21 cellular contexts compared by ENCODE assay signal in the genomic region with DNA sequence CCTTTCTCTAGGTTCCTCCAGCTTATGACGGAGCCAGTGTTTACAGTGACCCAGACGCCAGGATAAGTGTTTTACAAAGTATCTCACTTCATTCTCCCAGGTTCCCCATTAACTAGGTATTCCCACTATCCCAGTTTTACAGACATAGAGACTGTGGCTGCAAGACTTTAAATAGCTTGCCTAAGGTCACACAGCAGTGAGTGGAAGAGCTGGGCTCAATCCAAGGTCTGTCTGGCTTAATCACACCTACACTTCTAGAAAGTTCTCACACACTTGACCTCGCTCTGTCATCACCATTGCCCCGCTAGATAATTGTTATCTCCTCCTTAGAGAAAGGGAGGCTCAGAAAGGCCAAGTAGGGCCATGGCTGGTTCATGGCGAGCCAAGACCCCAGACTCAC.
DNase-seq lines count a peak whose midpoint lies in the region; ATAC-seq, FAIRE-seq and TF ChIP-seq lines count a peak whose summit lies in the region.
"Had no signal": no experiment of that assay in that cellular context is flagged by ENCODE, and none has a peak within 500 bp of the region (broad histone marks: within the 10 kb centered on the region; RNA-seq: fewer than 3 reads in every experiment).

No MANE protein-coding gene starts in this region.

- no peak overlapping the region for H3K4me3 ChIP-seq in GM23338
- H3K4me3 ChIP-seq in astrocyte (ENCODE audit: insufficient read depth, low read depth, low read length), result no peak overlapping the region
- H3K4me3 ChIP-seq in smooth muscle cell, result no peak overlapping the region
- H3K4me3 ChIP-seq: BLaER1, GM12878, HAP-1 had no signal

- CTCF ChIA-PET in activated CD4-positive, alpha-beta memory T cell treated with anti-CD3 and anti-CD28 coated beads for 36 hours (lab: Charles Lee), result interaction anchor here (1.4 kb wide), 1 partner anchor 23 kb away, joined by 3 read pairs; no protein-coding TSS in a partner anchor

- H3K27ac Mint-ChIP-seq in GM23338, result peak overlapping the region; percentile 15; the same call in 1 of the 2 replicates
- H3K27ac Mint-ChIP-seq in astrocyte (ENCODE audit: unreplicated experiment), result peak overlapping the region; percentile 9
- no peak overlapping the region for H3K27ac Mint-ChIP-seq in activated CD4-positive, alpha-beta memory T cell treated with anti-CD3 and anti-CD28 coated beads for 36 hours
- H3K27ac Mint-ChIP-seq: CD4-positive, alpha-beta memory T cell had no signal

- peaks cover 11% of the 10 kb centered on the region; the same call in 1 of the 2 replicates for H3K4me1 ChIP-seq in GM23338 (ENCODE audit: insufficient read depth)
- H3K4me1 ChIP-seq in astrocyte (ENCODE audit: insufficient read depth, low read length), result peaks cover 22% of the 10 kb centered on the region
- no peaks in the 10 kb centered on the region for H3K4me1 ChIP-seq in smooth muscle cell (ENCODE audit: low read depth)
- H3K4me1 ChIP-seq: BLaER1, HAP-1 had no signal

- H3K9me3 Mint-ChIP-seq in GM23338 (no peaks in the 10 kb centered on the region), astrocyte (ENCODE audit: unreplicated experiment) (no peaks in the 10 kb centered on the region)
- no peaks in the 10 kb centered on the region for H3K9me3 Mint-ChIP-seq in activated CD4-positive, alpha-beta memory T cell treated with anti-CD3 and anti-CD28 coated beads for 36 hours

- H3K9me3 ChIP-seq in astrocyte (ENCODE audit: insufficient read depth, low read depth, low read length), result no peaks in the 10 kb centered on the region
- H3K9me3 ChIP-seq in smooth muscle cell (replicated peaks; ENCODE audit: low read depth), result no peaks in the 10 kb centered on the region
- H3K9me3 ChIP-seq: BLaER1, HAP-1 had no signal

- H3F3A ChIP-seq in GM23338 (replicated peaks; ENCODE audit: low read depth) (no peaks in the 10 kb centered on the region), smooth muscle cell (ENCODE audit: low read depth) (peaks cover 12% of the 10 kb centered on the region)

- H3K4me2 ChIP-seq in GM23338 (no peak overlapping the region), astrocyte (ENCODE audit: low read length) (no peak overlapping the region), smooth muscle cell (no peak overlapping the region)
- H3K4me2 ChIP-seq: BLaER1, KMS-11 had no signal

- H3K79me2 ChIP-seq in GM23338 (replicated peaks; ENCODE audit: insufficient read depth) (no peaks in the 10 kb centered on the region), astrocyte (ENCODE audit: insufficient read depth, low read length) (no peaks in the 10 kb centered on the region), smooth muscle cell (ENCODE audit: low read depth) (no peaks in the 10 kb centered on the region)

- POLR2A ChIA-PET in activated CD4-positive, alpha-beta memory T cell treated with anti-CD3 and anti-CD28 coated beads for 36 hours (lab: Charles Lee), result no interaction called here

- no peak for TF ChIP-seq CTCF in GM23338 (conservative IDR thresholded peaks at IDR 0.05; ENCODE audit: low read depth in 2 of 2)
- TF ChIP-seq CTCF in astrocyte (IDR thresholded peaks at IDR 0.05; ENCODE audit: insufficient read depth, low read depth, low read length), result no peak
- no peak for TF ChIP-seq CTCF in smooth muscle cell (IDR thresholded peaks at IDR 0.05; ENCODE audit: borderline replicate concordance, insufficient read depth, poor library complexity, severe bottlenecking)

- no peak for FAIRE-seq in astrocyte (lab: Jason Lieb, UNC)
- FAIRE-seq: GM12878, GM18507 had no signal

- H3K36me3 ChIP-seq in GM23338 (ENCODE audit: insufficient read depth) (no peaks in the 10 kb centered on the region; the same call in 1 of the 2 replicates), astrocyte (ENCODE audit: insufficient read depth, low read length) (peaks cover 7% of the 10 kb centered on the region), smooth muscle cell (ENCODE audit: low read depth) (peaks cover 21% of the 10 kb centered on the region)
- H3K36me3 ChIP-seq: BLaER1, HAP-1 had no signal

- intact Hi-C loops in left ventricle myocardium superior (cut with micrococcal nuclease), result no loop called here
- intact Hi-C loops in activated CD4-positive, alpha-beta memory T cell treated with anti-CD3 and anti-CD28 coated beads for 36 hours (cut with micrococcal nuclease), result no loop called here

- H2AFZ ChIP-seq in GM23338, result no peak overlapping the region
- H2AFZ ChIP-seq in astrocyte (ENCODE audit: low read depth, low read length), result no peak overlapping the region
- H2AFZ ChIP-seq in smooth muscle cell (ENCODE audit: low read depth), result no peak overlapping the region

- H3K4me3 Mint-ChIP-seq in GM23338 (no peak overlapping the region), astrocyte (ENCODE audit: unreplicated experiment) (no peak overlapping the region)
- no peak overlapping the region for H3K4me3 Mint-ChIP-seq in activated CD4-positive, alpha-beta memory T cell treated with anti-CD3 and anti-CD28 coated beads for 36 hours
- H3K4me3 Mint-ChIP-seq: CD4-positive, alpha-beta memory T cell had no signal

- H3K36me3 Mint-ChIP-seq in GM23338 (ENCODE audit: low read depth), result peaks cover 6% of the 10 kb centered on the region
- peaks cover 4% of the 10 kb centered on the region for H3K36me3 Mint-ChIP-seq in astrocyte (ENCODE audit: low read depth, unreplicated experiment)
- no peaks in the 10 kb centered on the region for H3K36me3 Mint-ChIP-seq in activated CD4-positive, alpha-beta memory T cell treated with anti-CD3 and anti-CD28 coated beads for 36 hours
- H3K36me3 Mint-ChIP-seq: CD4-positive, alpha-beta memory T cell had no signal

- H3K27me3 ChIP-seq in GM23338 (ENCODE audit: insufficient read depth), result no peaks in the 10 kb centered on the region
- no peaks in the 10 kb centered on the region for H3K27me3 ChIP-seq in astrocyte (ENCODE audit: insufficient read depth, low read length)
- H3K27me3 ChIP-seq in smooth muscle cell (ENCODE audit: low read depth), result no peaks in the 10 kb centered on the region
- H3K27me3 ChIP-seq: BLaER1 had no signal

- no peak for DNase-seq in GM23338 (ENCODE audit: low spot score)
- peak; percentile 26 for DNase-seq in astrocyte (ENCODE audit: low read depth)
- no peak for DNase-seq in left ventricle myocardium superior
- DNase-seq in smooth muscle cell (lab: John Stamatoyannopoulos, UW; ENCODE audit: unreplicated experiment), result no peak
- DNase-seq in stimulated activated naive CD8-positive, alpha-beta T cell treated with anti-CD3 and anti-CD28 coated beads, Interleukin-15, Interleukin-2, amounts not matched to agents 100 U/mL and 50 U/mL, for 24 hours, result no peak
- no peak for DNase-seq in dedifferentiated amniotic fluid mesenchymal stem cell (ENCODE audit: extremely low spot score)
- DNase-seq in activated CD4-positive, alpha-beta memory T cell treated with anti-CD3 and anti-CD28 coated beads for 36 hours, result no peak
- DNase-seq: CD4-positive, alpha-beta memory T cell; DMS153; EL; MV-4-11; NCI-H1694 treated with DMSO at 0.1 percent for 48 hours; NCI-H2107; NCI-H510A; NCI-H774; SHP77 treated with DMSO at 0.1 percent for 48 hours had no signal

- WGBS in smooth muscle cell (ENCODE audit: low lambda C conversion rate), result 73% methylated on average over 5 of the region's 5 CpGs

- H4K20me1 ChIP-seq in GM23338 (replicated peaks; ENCODE audit: insufficient read depth) (no peaks in the 10 kb centered on the region), astrocyte (ENCODE audit: insufficient read depth, low read length) (no peaks in the 10 kb centered on the region), smooth muscle cell (ENCODE audit: low read depth) (no peaks in the 10 kb centered on the region)
- H4K20me1 ChIP-seq: BLaER1 had no signal

- H3K9ac ChIP-seq in astrocyte (ENCODE audit: low read length) (no peak overlapping the region), smooth muscle cell (ENCODE audit: low read depth) (no peak overlapping the region)
- H3K9ac ChIP-seq: BLaER1, KMS-11 had no signal

- H3K27ac ChIP-seq in GM23338 (ENCODE audit: low read depth), result no peak overlapping the region
- peak overlapping the region; percentile 21 for H3K27ac ChIP-seq in astrocyte (ENCODE audit: low read depth, low read length)
- H3K27ac ChIP-seq in smooth muscle cell (ENCODE audit: low read depth), result peak overlapping the region; percentile 48
- H3K27ac ChIP-seq: BLaER1, KMS-11 had no signal

- H3K4me1 Mint-ChIP-seq in GM23338, result peaks cover 13% of the 10 kb centered on the region; the same call in 2 of the 3 replicates
- H3K4me1 Mint-ChIP-seq in astrocyte (ENCODE audit: low read depth, unreplicated experiment), result peaks cover 35% of the 10 kb centered on the region
- H3K4me1 Mint-ChIP-seq in activated CD4-positive, alpha-beta memory T cell treated with anti-CD3 and anti-CD28 coated beads for 36 hours (ENCODE audit: low read depth), result no peaks in the 10 kb centered on the region
- H3K4me1 Mint-ChIP-seq: CD4-positive, alpha-beta memory T cell had no signal

- H3K27me3 Mint-ChIP-seq in GM23338 (ENCODE audit: insufficient read depth, low read depth, poor library complexity) (no peaks in the 10 kb centered on the region), astrocyte (ENCODE audit: low read depth, unreplicated experiment) (no peaks in the 10 kb centered on the region)
- H3K27me3 Mint-ChIP-seq in activated CD4-positive, alpha-beta memory T cell treated with anti-CD3 and anti-CD28 coated beads for 36 hours, result peaks cover 16% of the 10 kb centered on the region

- ATAC-seq in GM23338 (no peak), left ventricle myocardium superior (peak; percentile 84)
- no peak for ATAC-seq in stimulated activated naive CD8-positive, alpha-beta T cell treated with anti-CD3 and anti-CD28 coated beads, Interleukin-15, Interleukin-2, amounts not matched to agents 100 U/mL and 50 U/mL, for 24 hours
- ATAC-seq: GM12878 had no signal

- no peaks in the 10 kb centered on the region for H3K9me2 ChIP-seq in GM23338 (ENCODE audit: insufficient read depth)

TF ChIP-seq in GM23338, 12 proteins besides CTCF, POLR2A, EP300 and RAD21 (continues in another document):
- TF ChIP-seq, protein P1, sequence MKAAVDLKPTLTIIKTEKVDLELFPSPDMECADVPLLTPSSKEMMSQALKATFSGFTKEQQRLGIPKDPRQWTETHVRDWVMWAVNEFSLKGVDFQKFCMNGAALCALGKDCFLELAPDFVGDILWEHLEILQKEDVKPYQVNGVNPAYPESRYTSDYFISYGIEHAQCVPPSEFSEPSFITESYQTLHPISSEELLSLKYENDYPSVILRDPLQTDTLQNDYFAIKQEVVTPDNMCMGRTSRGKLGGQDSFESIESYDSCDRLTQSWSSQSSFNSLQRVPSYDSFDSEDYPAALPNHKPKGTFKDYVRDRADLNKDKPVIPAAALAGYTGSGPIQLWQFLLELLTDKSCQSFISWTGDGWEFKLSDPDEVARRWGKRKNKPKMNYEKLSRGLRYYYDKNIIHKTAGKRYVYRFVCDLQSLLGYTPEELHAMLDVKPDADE (IDR thresholded peaks at IDR 0.05), result no peak
- TF ChIP-seq NANOG (IDR thresholded peaks at IDR 0.05; ENCODE audit: borderline replicate concordance), result no peak
- TF ChIP-seq ZNF331 (CRISPR knock-in tag; IDR thresholded peaks at IDR 0.05; ENCODE audit: low read depth), result no peak
- no peak for TF ChIP-seq EZH2phosphoT487 (IDR thresholded peaks at IDR 0.05; ENCODE audit: unreplicated experiment)
